Comparison of ENCODE assay signal across 8 cellular contexts in genomic region chr21:43728467-43729390, GRCh38. TPM values are rescaled to one million over a fixed set of nuclear protein-coding genes. Genes with fewer than 3 reads are reported as not detected.
A peak's percentile ranks its signal among the peaks of the same experiment; 100 is the strongest.
DNase-seq lines count a peak whose midpoint lies in the region; ATAC-seq and TF ChIP-seq lines count a peak whose summit lies in the region.

No MANE protein-coding gene starts in this region.

- H3K4me2 ChIP-seq in mesenchymal stem cell (ENCODE audit: low read length, poor library complexity, severe bottlenecking): peak overlapping the region; percentile 91

- H2BK12ac ChIP-seq in mesenchymal stem cell (ENCODE audit: low read length in 2 of 2): peak overlapping the region; percentile 91 to 98

- peak overlapping the region; percentile 95 for H2BK120ac ChIP-seq in mesenchymal stem cell (ENCODE audit: low read depth, low read length)

- H3K27me3 ChIP-seq in endocrine pancreas (ENCODE audit: control insufficient read depth, insufficient read depth, low read length) (no peaks in the 10 kb centered on the region), mesenchymal stem cell (ENCODE audit: control insufficient read depth in 1 of 2, insufficient read depth in 1 of 2, low read length in 2 of 2) (no peaks in the 10 kb centered on the region)

- H3K79me1 ChIP-seq in mesenchymal stem cell (replicated peaks; ENCODE audit: low read length, poor library complexity, severe bottlenecking): peaks cover 15% of the 10 kb centered on the region

- H3K18ac ChIP-seq in mesenchymal stem cell (ENCODE audit: low read depth in 1 of 2, low read length in 2 of 2): peak overlapping the region; percentile 85 to 98

- H3K27ac ChIP-seq in mesenchymal stem cell (ENCODE audit: low read length, poor library complexity, severe bottlenecking): peak overlapping the region; percentile 90

- no peaks in the 10 kb centered on the region for H3K9me3 ChIP-seq in endocrine pancreas (ENCODE audit: control insufficient read depth, low read length)
- H3K9me3 ChIP-seq in mesenchymal stem cell (ENCODE audit: control insufficient read depth, low read length): no peaks in the 10 kb centered on the region

- 2% methylated on average over 55 of the region's 59 CpGs for WGBS in mesenchymal stem cell

- H2AFZ ChIP-seq in mesenchymal stem cell (ENCODE audit: low read depth, low read length): peak overlapping the region; percentile 30

- H3K14ac ChIP-seq in mesenchymal stem cell (ENCODE audit: low read length in 2 of 2): peak overlapping the region in 1 of 2 experiments; percentile 92

- peak; percentile 59 for TF ChIP-seq POLR2A in GM19193 (IDR thresholded peaks at IDR 0.05; ENCODE audit: extremely low read depth, insufficient read depth, insufficient read length)

- no peak overlapping the region for H3K4me3 ChIP-seq in endocrine pancreas (ENCODE audit: control insufficient read depth, insufficient read depth, low read length)
- H3K4me3 ChIP-seq in mesenchymal stem cell (ENCODE audit: insufficient read depth in 1 of 2, low read depth in 1 of 2, low read length in 2 of 2): peak overlapping the region; percentile 45 to 71

- ATAC-seq in HG03432 (IDR thresholded peaks at IDR 0.05; ENCODE audit: unreplicated experiment): peak; percentile 70

- peak overlapping the region; percentile 97 to 98 for H3K4ac ChIP-seq in mesenchymal stem cell (ENCODE audit: low read depth in 1 of 2, low read length in 2 of 2)

- peak overlapping the region; percentile 68 for H2BK5ac ChIP-seq in mesenchymal stem cell (ENCODE audit: low read depth, low read length, poor library complexity, severe bottlenecking)

- peak overlapping the region; percentile 97 for H4K91ac ChIP-seq in mesenchymal stem cell (ENCODE audit: low read length)

- peak overlapping the region; percentile 77 for H3K9ac ChIP-seq in endocrine pancreas (ENCODE audit: control insufficient read depth, insufficient read depth, low read length)
- H3K9ac ChIP-seq in mesenchymal stem cell (ENCODE audit: low read length): peak overlapping the region; percentile 80

- peak overlapping the region; percentile 91 for H2AK5ac ChIP-seq in mesenchymal stem cell (ENCODE audit: low read length, severe bottlenecking)

- H3K23ac ChIP-seq in mesenchymal stem cell (ENCODE audit: low read length in 2 of 2): peak overlapping the region in 1 of 2 experiments; percentile 51

- DNase-seq in Ammon's horn (ENCODE audit: low spot score) (peak; percentile 96), NOMO-1 (lab: John Stamatoyannopoulos, UW; ENCODE audit: unreplicated experiment in 2 of 2) (peak; percentile 88 to 89), mesenchymal stem cell (peak; percentile 99)
- peak; percentile 68 for DNase-seq in activated CD8-positive, alpha-beta memory T cell treated with anti-CD3 and anti-CD28 coated beads, Interleukin-2, amount 50 U/mL, for 24 hours (ENCODE audit: extremely low read depth)
- DNase-seq in stimulated activated CD4-positive, alpha-beta T cell treated with anti-CD3 and anti-CD28 coated beads, TNF-alpha, amount 100 ng/mL, for 48 hours (ENCODE audit: low read depth in 3 of 3): peak; percentile 70 to 77 (median 70)

- H4K8ac ChIP-seq in mesenchymal stem cell (ENCODE audit: low read length): peak overlapping the region; percentile 95

- no peaks in the 10 kb centered on the region for H3K4me1 ChIP-seq in endocrine pancreas (ENCODE audit: control insufficient read depth, insufficient read depth, low read length)
- H3K4me1 ChIP-seq in mesenchymal stem cell (ENCODE audit: control insufficient read depth, insufficient read depth, low read depth, low read length): peaks cover 53% of the 10 kb centered on the region

- no peaks in the 10 kb centered on the region for H3K36me3 ChIP-seq in endocrine pancreas (ENCODE audit: control insufficient read depth, insufficient read depth, low read length)
- peaks cover 8 to 26% of the 10 kb centered on the region in 2 experiments for H3K36me3 ChIP-seq in mesenchymal stem cell (ENCODE audit: control insufficient read depth in 1 of 2, insufficient read depth in 2 of 2, low read depth in 1 of 2, low read length in 2 of 2)

- H2BK15ac ChIP-seq in mesenchymal stem cell (ENCODE audit: low read depth, poor library complexity, severe bottlenecking): peak overlapping the region; percentile 49

RNA-seq across cellular contexts. Expression of gene PDXK, which starts 9.8 kb away (rescaled TPM):
- 72.9 TPM for polyA plus RNA-seq in mesenchymal stem cell (2013, experiment 1 of 2)
- polyA plus RNA-seq in mesenchymal stem cell (2013, experiment 2 of 2): 72.1 TPM

RNA-seq across cellular contexts. Expression of gene CSTB, which starts 47.4 kb away (rescaled TPM):
- 276 TPM for polyA plus RNA-seq in mesenchymal stem cell (2013, experiment 1 of 2)
- 282 TPM for polyA plus RNA-seq in mesenchymal stem cell (2013, experiment 2 of 2)
